ENCODE assay signal across 21 cellular contexts in genomic region chr1:89035080-89035479, GRCh38. TPM values are rescaled to one million over a fixed set of nuclear protein-coding genes. Genes with fewer than 3 reads are reported as not detected.
"Had no signal": no experiment of that assay in that cellular context is flagged by ENCODE, and none has a peak within 500 bp of the region (broad histone marks: within the 10 kb centered on the region; RNA-seq: fewer than 3 reads in every experiment).

No MANE protein-coding gene starts in this region.

- H3K9me3 ChIP-seq: body of pancreas, left lung, vagina had no signal

- H3K27me3 ChIP-seq: body of pancreas, dorsolateral prefrontal cortex, left lung, tibial nerve, vagina had no signal

- H3K4me1 Mint-ChIP-seq: mesothelial cell of epicardium had no signal

- H3K27ac Mint-ChIP-seq: activated CD4-positive, alpha-beta memory T cell treated with anti-CD3 and anti-CD28 coated beads, Interleukin-2, amount 10 ng/mL, durations not matched to agents 7 days and 5 days; activated T-cell treated with anti-CD3 and anti-CD28 coated beads, Interleukin-2, amount 50 U/mL, for 24 hours; mesothelial cell of epicardium had no signal

- DNase-seq: activated CD4-positive, alpha-beta memory T cell treated with anti-CD3 and anti-CD28 coated beads, Interleukin-2, amount 10 ng/mL, durations not matched to agents 7 days and 5 days; activated CD4-positive, alpha-beta T cell treated with anti-CD3 and anti-CD28 coated beads for 48 hours; activated effector memory CD4-positive, alpha-beta T cell treated with anti-CD3 and anti-CD28 coated beads, Interleukin-2, amount 50 U/mL, for 16 hours; activated T-cell treated with anti-CD3 and anti-CD28 coated beads, Interleukin-2, amount 50 U/mL, for 24 hours; amygdala; body of pancreas; dorsolateral prefrontal cortex; hippocampal formation; kidney; left lung; occipital lobe; posterior cingulate gyrus; stimulated activated naive CD4-positive, alpha-beta T cell; substantia nigra; T-helper 2 cell; WERI-Rb-1 had no signal

- H3K4me1 ChIP-seq: body of pancreas, left lung, tibial nerve, vagina had no signal

- H3K27me3 Mint-ChIP-seq: activated naive CD4-positive, alpha-beta T cell treated with anti-CD3 and anti-CD28 coated beads, Interleukin-2, amount 50 U/mL, for 24 hours had no signal

- ATAC-seq: body of pancreas, left lung had no signal

- H3K4me3 Mint-ChIP-seq: activated CD4-positive, alpha-beta memory T cell treated with anti-CD3 and anti-CD28 coated beads, Interleukin-2, amount 10 ng/mL, durations not matched to agents 7 days and 5 days; activated naive CD4-positive, alpha-beta T cell treated with anti-CD3 and anti-CD28 coated beads, Interleukin-2, amount 50 U/mL, for 24 hours; activated T-cell treated with anti-CD3 and anti-CD28 coated beads, Interleukin-2, amount 50 U/mL, for 24 hours; mesothelial cell of epicardium had no signal

- H3K36me3 ChIP-seq: left lung, tibial nerve, vagina, WERI-Rb-1 had no signal

- H3K27ac ChIP-seq: body of pancreas, dorsolateral prefrontal cortex, left lung, tibial nerve, vagina, WERI-Rb-1 had no signal

- H3K4me3 ChIP-seq: body of pancreas, dorsolateral prefrontal cortex, left lung, tibial nerve, vagina had no signal

RNA-seq across cellular contexts. Expression of gene GBP3, which starts 12.4 kb away (rescaled TPM):
- polyA plus RNA-seq: neural cell had no signal

RNA-seq across cellular contexts. Expression of gene GBP1, which starts 29.9 kb away (rescaled TPM):
- polyA plus RNA-seq: neural cell had no signal
